ENCODE assay signal across 23 cellular contexts in the genomic region with DNA sequence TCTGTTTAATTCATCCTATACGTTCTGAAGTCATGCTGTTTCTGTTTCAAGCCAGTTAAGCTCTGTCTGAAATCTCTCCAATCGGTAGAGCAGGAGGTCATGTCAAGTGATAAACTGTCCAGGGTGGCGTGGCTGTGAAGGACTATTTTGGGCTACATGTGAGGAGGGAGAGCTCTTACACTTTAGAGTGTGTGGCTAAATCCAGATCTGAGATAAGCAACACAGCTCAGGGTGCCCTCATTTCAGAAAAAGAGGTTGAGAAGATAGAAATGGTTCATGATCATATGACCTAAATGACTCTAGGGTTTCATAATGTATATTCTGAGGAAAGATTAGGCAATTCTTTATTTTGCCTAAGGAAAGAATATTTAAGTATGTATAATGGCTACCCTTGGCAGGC. TPM values are rescaled to one million over a fixed set of nuclear protein-coding genes. Genes with fewer than 3 reads are reported as not detected.
DNase-seq lines count a peak whose midpoint lies in the region; ATAC-seq, FAIRE-seq and TF ChIP-seq lines count a peak whose summit lies in the region.
"Had no signal": no experiment of that assay in that cellular context is flagged by ENCODE, and none has a peak within 500 bp of the region (broad histone marks: within the 10 kb centered on the region; RNA-seq: fewer than 3 reads in every experiment).

No MANE protein-coding gene starts in this region.

- TF ChIP-seq POLR2A in GM12892 (IDR thresholded peaks at IDR 0.05; ENCODE audit: low read depth, low read length) (no peak), heart left ventricle (IDR thresholded peaks at IDR 0.05) (no peak)

- 28 to 43% (median 41%) methylated on average over 3 of the region's 3 CpGs for WGBS in heart left ventricle, 4 donors

- DNase-seq in GM12892 (ENCODE audit: insufficient read length) (no peak), RPMI7951 (ENCODE audit: low read depth) (peak; percentile 28), heart left ventricle (peak in 3 of 5 donors; percentile 22 to 34 (median 29)), osteocyte (ENCODE audit: extremely low spot score, unreplicated experiment) (no peak), SKM-1 (lab: John Stamatoyannopoulos, UW; ENCODE audit: unreplicated experiment) (no peak), NCI-H524 treated with DMSO at 0.1 percent for 48 hours (lab: John Stamatoyannopoulos, UW) (no peak)
- DNase-seq: activated effector memory CD4-positive, alpha-beta T cell treated with Interleukin-2 at 50 U/mL for 16 hours; activated naive CD8-positive, alpha-beta T cell treated with anti-CD3 and anti-CD28 coated beads, Interleukin-2, amount 10 ng/mL, durations not matched to agents 7 days and 5 days; activated T-cell treated with anti-CD3 and anti-CD28 coated beads for 4 hours; CD4-positive, alpha-beta memory T cell; NCI-H2171 treated with DMSO at 0.1 percent for 48 hours; spleen; T-helper 17 cell; transverse colon had no signal

- peak; percentile 76 to 91 (median 80) for ATAC-seq in heart left ventricle
- no peak for ATAC-seq in HG03159 (IDR thresholded peaks at IDR 0.05; ENCODE audit: unreplicated experiment)
- ATAC-seq in HG02938 (IDR thresholded peaks at IDR 0.05; ENCODE audit: unreplicated experiment) = no peak
- ATAC-seq: activated CD8-positive, alpha-beta T cell treated with anti-CD3 and anti-CD28 coated beads, Interleukin-2, amount 10 ng/mL, durations not matched to agents 7 days and 5 days; body of pancreas; T-helper 17 cell had no signal

- no peaks in the 10 kb centered on the region for H3K27me3 ChIP-seq in heart left ventricle
- H3K27me3 ChIP-seq: body of pancreas, transverse colon had no signal

- peak; percentile 30 for FAIRE-seq in GM12892 (lab: Jason Lieb, UNC)
- FAIRE-seq: A549, RCC 7860 had no signal

- no peaks in the 10 kb centered on the region for H3K36me3 Mint-ChIP-seq in osteocyte (ENCODE audit: unreplicated experiment)
- H3K36me3 Mint-ChIP-seq: activated naive CD8-positive, alpha-beta T cell treated with anti-CD3 and anti-CD28 coated beads, Interleukin-2, amount 10 ng/mL, durations not matched to agents 7 days and 5 days; CD4-positive, alpha-beta memory T cell had no signal

- H3K27ac Mint-ChIP-seq in osteocyte (ENCODE audit: unreplicated experiment) = peak overlapping the region; percentile 40
- H3K27ac Mint-ChIP-seq: activated CD8-positive, alpha-beta T cell treated with anti-CD3 and anti-CD28 coated beads, Interleukin-2, amount 10 ng/mL, durations not matched to agents 7 days and 5 days; activated naive CD8-positive, alpha-beta T cell treated with anti-CD3 and anti-CD28 coated beads, Interleukin-2, amount 10 ng/mL, durations not matched to agents 7 days and 5 days; CD4-positive, alpha-beta memory T cell; GM23338; T-helper 17 cell had no signal

- TF ChIP-seq CTCF in heart left ventricle (IDR thresholded peaks at IDR 0.05) (no peak), osteocyte (IDR thresholded peaks at IDR 0.05) (no peak)

- no peak overlapping the region for H3K4me3 Mint-ChIP-seq in osteocyte (ENCODE audit: unreplicated experiment)
- H3K4me3 Mint-ChIP-seq: activated CD8-positive, alpha-beta T cell treated with anti-CD3 and anti-CD28 coated beads, Interleukin-2, amount 10 ng/mL, durations not matched to agents 7 days and 5 days; activated naive CD8-positive, alpha-beta T cell treated with anti-CD3 and anti-CD28 coated beads, Interleukin-2, amount 10 ng/mL, durations not matched to agents 7 days and 5 days; CD4-positive, alpha-beta memory T cell; GM23338; T-helper 17 cell had no signal

- H3K27me3 Mint-ChIP-seq in osteocyte (ENCODE audit: unreplicated experiment) = no peaks in the 10 kb centered on the region
- H3K27me3 Mint-ChIP-seq: activated naive CD8-positive, alpha-beta T cell treated with anti-CD3 and anti-CD28 coated beads, Interleukin-2, amount 10 ng/mL, durations not matched to agents 7 days and 5 days had no signal

- H3K9me3 ChIP-seq in heart left ventricle = no peaks in the 10 kb centered on the region
- H3K9me3 ChIP-seq: A549, body of pancreas, spleen, transverse colon had no signal

- no peak overlapping the region for H3K4me3 ChIP-seq in heart left ventricle
- H3K4me3 ChIP-seq: A549, body of pancreas, GM23338, SK-N-MC, spleen, transverse colon had no signal

- H3K36me3 ChIP-seq in heart left ventricle = no peaks in the 10 kb centered on the region
- H3K36me3 ChIP-seq: spleen, transverse colon had no signal

- intact Hi-C loops in heart left ventricle (cut with DNase I) = loop anchor here in 9 of 10 donors (5.0 to 10.0 kb wide), 7 partner anchors 83 to 397 kb away; no protein-coding TSS in a partner anchor

- H3K4me1 Mint-ChIP-seq in osteocyte (ENCODE audit: unreplicated experiment) = peaks cover 11% of the 10 kb centered on the region
- H3K4me1 Mint-ChIP-seq: activated naive CD8-positive, alpha-beta T cell treated with anti-CD3 and anti-CD28 coated beads, Interleukin-2, amount 10 ng/mL, durations not matched to agents 7 days and 5 days; CD4-positive, alpha-beta memory T cell; T-helper 17 cell had no signal

- H3K27ac ChIP-seq in heart left ventricle = peak overlapping the region in 10 of 12 donors; percentile 46 to 85 (median 63)
- H3K27ac ChIP-seq: A549, body of pancreas, SK-N-MC, spleen, transverse colon had no signal

- no peaks in the 10 kb centered on the region for H3K9me3 Mint-ChIP-seq in osteocyte (ENCODE audit: unreplicated experiment)
- H3K9me3 Mint-ChIP-seq: activated naive CD8-positive, alpha-beta T cell treated with anti-CD3 and anti-CD28 coated beads, Interleukin-2, amount 10 ng/mL, durations not matched to agents 7 days and 5 days; GM23338 had no signal

- peaks cover 0 to 33% (median 10%) of the 10 kb centered on the region in 12 donors for H3K4me1 ChIP-seq in heart left ventricle
- H3K4me1 ChIP-seq: body of pancreas, spleen, transverse colon had no signal

RNA-seq across cellular contexts. Expression of gene BLID, which starts 8.4 kb away (rescaled TPM):
- polyA plus RNA-seq in GM12892 (2012; ENCODE audit: missing spikeins) = not detected
- total RNA-seq in RPMI7951 (2014; rRNA removed; shearing (Covaris generic)) = 1.9 and 3.4 TPM in 2 replicates
- total RNA-seq in heart left ventricle = not detected
- polyA plus RNA-seq in heart left ventricle = not detected
- total RNA-seq in osteocyte = 1.0 and 1.4 TPM in 2 replicates
- total RNA-seq: activated CD8-positive, alpha-beta T cell treated with anti-CD3 and anti-CD28 coated beads, Interleukin-2, amount 10 ng/mL, durations not matched to agents 7 days and 5 days; activated naive CD8-positive, alpha-beta T cell treated with anti-CD3 and anti-CD28 coated beads, Interleukin-2, amount 10 ng/mL, durations not matched to agents 7 days and 5 days; body of pancreas; CD4-positive, alpha-beta memory T cell; GM23338; lung microvascular endothelial cell; T-helper 17 cell; transverse colon had no signal
- polyA plus RNA-seq: CD4-positive, alpha-beta memory T cell; GM23338; spleen had no signal

Comparison
In these comparisons a context has a peak if more than half of its experiments do, and no peak if none do; other contexts are left out.
1. DNase-seq: peak in RPMI7951 (single experiment) and heart left ventricle (3 of 5); none in GM12892 (single experiment), osteocyte (single experiment), SKM-1 (single experiment) and NCI-H524 treated with DMSO at 0.1 percent for 48 hours (single experiment).
2. ATAC-seq: peak in heart left ventricle (4 of 4); none in HG03159 (single experiment) and HG02938 (single experiment).